1 cellular context compared by ENCODE assay signal in genomic region chr17:75904749-75905521, GRCh38.
A peak's percentile ranks its signal among the peaks of the same experiment; 100 is the strongest.
TF ChIP-seq lines count a peak whose summit lies in the region.

TSS of gene MRPL38 (minus strand) at chr17:75904884. CDS start at chr17:75904875, 9 bp downstream.

TF ChIP-seq in K562, 482 proteins besides CTCF, POLR2A, EP300 and RAD21 (continued from another document and continues in another):
- TF ChIP-seq ZNF280B (CRISPR knock-in tag; IDR thresholded peaks at IDR 0.05) (no peak), SRF (CRISPR knock-in tag; IDR thresholded peaks at IDR 0.05) (peak in 1 of 2 experiments; percentile 38; a peak in 1 of 4 replicates), GATAD2B (IDR thresholded peaks at IDR 0.05; ENCODE audit: borderline replicate concordance) (peak; percentile 75; the same call in 1 of the 2 replicates), KLF10 (CRISPR knock-in tag; IDR thresholded peaks at IDR 0.05) (no peak), NFIX (CRISPR knock-in tag; IDR thresholded peaks at IDR 0.05; ENCODE audit: low read depth) (no peak), SIN3B (IDR thresholded peaks at IDR 0.05; ENCODE audit: low read depth) (peak; percentile 84), ZFPM2 (CRISPR knock-in tag; IDR thresholded peaks at IDR 0.05) (no peak), DIDO1 (tag; IDR thresholded peaks at IDR 0.05; ENCODE audit: low read depth) (no peak), KDM5B (IDR thresholded peaks at IDR 0.05; ENCODE audit: insufficient replicate concordance, low read depth, low read length) (peak; percentile 79), HEY1 (CRISPR knock-in tag; IDR thresholded peaks at IDR 0.05; ENCODE audit: borderline replicate concordance) (no peak), GTF3C2 (IDR thresholded peaks at IDR 0.05; ENCODE audit: borderline replicate concordance, extremely low read depth, insufficient read length) (no peak), IRF2 (CRISPR knock-in tag; IDR thresholded peaks at IDR 0.05) (no peak), HES1 (IDR thresholded peaks at IDR 0.05; ENCODE audit: low read depth) (no peak), ESRRB (CRISPR knock-in tag; IDR thresholded peaks at IDR 0.05; ENCODE audit: borderline replicate concordance) (no peak), TRIM28 (IDR thresholded peaks at IDR 0.05) (no peak), XRCC4 (IDR thresholded peaks at IDR 0.05; ENCODE audit: extremely low read depth, insufficient read depth, insufficient read length) (no peak), BRD9 (IDR thresholded peaks at IDR 0.05; ENCODE audit: low read depth, partially characterized antibody) (peak; percentile 85), CTCFL (IDR thresholded peaks at IDR 0.05; ENCODE audit: borderline replicate concordance, insufficient read depth, low read depth, low read length, poor library complexity, severe bottlenecking) (peak; percentile 64), SNIP1 (IDR thresholded peaks at IDR 0.05; ENCODE audit: low read depth) (no peak), XRCC5 (IDR thresholded peaks at IDR 0.05; ENCODE audit: low read depth, low read length) (peak; percentile 82), FOXK1 (CRISPR knock-in tag; IDR thresholded peaks at IDR 0.05; ENCODE audit: borderline replicate concordance) (peak; percentile 65; the same call in 1 of the 2 replicates), NCOA6 (IDR thresholded peaks at IDR 0.05) (peak; percentile 81), ZFP1 (CRISPR knock-in tag; IDR thresholded peaks at IDR 0.05) (no peak), EZH2 (IDR thresholded peaks at IDR 0.05; ENCODE audit: borderline replicate concordance, low read depth, low read length) (no peak), MYBL2 (IDR thresholded peaks at IDR 0.05; ENCODE audit: low read depth) (no peak), MYBL2 (CRISPR knock-in tag; IDR thresholded peaks at IDR 0.05; ENCODE audit: borderline replicate concordance) (no peak), STAT5B (CRISPR knock-in tag; IDR thresholded peaks at IDR 0.05) (no peak), KLF6 (CRISPR knock-in tag; IDR thresholded peaks at IDR 0.05; ENCODE audit: borderline replicate concordance) (peak; percentile 24; the same call in 1 of the 2 replicates), ZC3H8 (IDR thresholded peaks at IDR 0.05) (no peak), MCM7 (IDR thresholded peaks at IDR 0.05) (no peak), ZNF583 (CRISPR knock-in tag; IDR thresholded peaks at IDR 0.05) (no peak), CXXC5 (CRISPR knock-in tag; IDR thresholded peaks at IDR 0.05) (peak; percentile 93), CBFA2T3 (IDR thresholded peaks at IDR 0.05) (peak; percentile 25; the same call in 1 of the 2 replicates), ARNT (IDR thresholded peaks at IDR 0.05) (no peak), MCM3 (IDR thresholded peaks at IDR 0.05) (no peak), ZNF263 (CRISPR knock-in tag; IDR thresholded peaks at IDR 0.05; ENCODE audit: borderline replicate concordance) (peak; percentile 49; the same call in 1 of the 2 replicates), ZNF699 (CRISPR knock-in tag; IDR thresholded peaks at IDR 0.05; ENCODE audit: insufficient replicate concordance) (no peak), RB1 (IDR thresholded peaks at IDR 0.05; ENCODE audit: low read depth) (peak; percentile 95), NFIC (IDR thresholded peaks at IDR 0.05) (peak; percentile 73), MYC (IDR thresholded peaks at IDR 0.05; ENCODE audit: low read depth, low read length) (peak; percentile 91), MYC (CRISPR knock-in tag; IDR thresholded peaks at IDR 0.05; ENCODE audit: borderline replicate concordance, low read depth) (no peak), ZNF57 (CRISPR knock-in tag; IDR thresholded peaks at IDR 0.05) (no peak), ZNF696 (CRISPR knock-in tag; conservative IDR thresholded peaks at IDR 0.05) (no peak), ZNF197 (CRISPR knock-in tag; IDR thresholded peaks at IDR 0.05; ENCODE audit: low read depth) (0 out of 2 replicates have a peak, but pooled peaks have one; percentile 26), CHD1 (IDR thresholded peaks at IDR 0.05; ENCODE audit: low read length) (no peak), KHSRP (IDR thresholded peaks at IDR 0.05) (no peak), NEUROD1 (IDR thresholded peaks at IDR 0.05; ENCODE audit: borderline replicate concordance, low read depth, low read length, partially characterized antibody) (peak; percentile 57), USF2 (CRISPR knock-in tag; IDR thresholded peaks at IDR 0.05) (no peak), POLR2AphosphoS2 (IDR thresholded peaks at IDR 0.05; ENCODE audit: low read length) (no peak), BRF2 (IDR thresholded peaks at IDR 0.05; ENCODE audit: borderline replicate concordance, insufficient read depth, insufficient read length) (no peak)
- TF ChIP-seq, protein P1, sequence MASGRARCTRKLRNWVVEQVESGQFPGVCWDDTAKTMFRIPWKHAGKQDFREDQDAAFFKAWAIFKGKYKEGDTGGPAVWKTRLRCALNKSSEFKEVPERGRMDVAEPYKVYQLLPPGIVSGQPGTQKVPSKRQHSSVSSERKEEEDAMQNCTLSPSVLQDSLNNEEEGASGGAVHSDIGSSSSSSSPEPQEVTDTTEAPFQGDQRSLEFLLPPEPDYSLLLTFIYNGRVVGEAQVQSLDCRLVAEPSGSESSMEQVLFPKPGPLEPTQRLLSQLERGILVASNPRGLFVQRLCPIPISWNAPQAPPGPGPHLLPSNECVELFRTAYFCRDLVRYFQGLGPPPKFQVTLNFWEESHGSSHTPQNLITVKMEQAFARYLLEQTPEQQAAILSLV (tag; IDR thresholded peaks at IDR 0.05): no peak
- TF ChIP-seq, protein P2, sequence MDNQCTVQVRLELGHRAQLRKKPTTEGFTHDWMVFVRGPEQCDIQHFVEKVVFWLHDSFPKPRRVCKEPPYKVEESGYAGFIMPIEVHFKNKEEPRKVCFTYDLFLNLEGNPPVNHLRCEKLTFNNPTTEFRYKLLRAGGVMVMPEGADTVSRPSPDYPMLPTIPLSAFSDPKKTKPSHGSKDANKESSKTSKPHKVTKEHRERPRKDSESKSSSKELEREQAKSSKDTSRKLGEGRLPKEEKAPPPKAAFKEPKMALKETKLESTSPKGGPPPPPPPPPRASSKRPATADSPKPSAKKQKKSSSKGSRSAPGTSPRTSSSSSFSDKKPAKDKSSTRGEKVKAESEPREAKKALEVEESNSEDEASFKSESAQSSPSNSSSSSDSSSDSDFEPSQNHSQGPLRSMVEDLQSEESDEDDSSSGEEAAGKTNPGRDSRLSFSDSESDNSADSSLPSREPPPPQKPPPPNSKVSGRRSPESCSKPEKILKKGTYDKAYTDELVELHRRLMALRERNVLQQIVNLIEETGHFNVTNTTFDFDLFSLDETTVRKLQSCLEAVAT (IDR thresholded peaks at IDR 0.05): peak in 1 of 2 experiments; percentile 61; a peak in 1 of 4 replicates
- TF ChIP-seq, protein P3, sequence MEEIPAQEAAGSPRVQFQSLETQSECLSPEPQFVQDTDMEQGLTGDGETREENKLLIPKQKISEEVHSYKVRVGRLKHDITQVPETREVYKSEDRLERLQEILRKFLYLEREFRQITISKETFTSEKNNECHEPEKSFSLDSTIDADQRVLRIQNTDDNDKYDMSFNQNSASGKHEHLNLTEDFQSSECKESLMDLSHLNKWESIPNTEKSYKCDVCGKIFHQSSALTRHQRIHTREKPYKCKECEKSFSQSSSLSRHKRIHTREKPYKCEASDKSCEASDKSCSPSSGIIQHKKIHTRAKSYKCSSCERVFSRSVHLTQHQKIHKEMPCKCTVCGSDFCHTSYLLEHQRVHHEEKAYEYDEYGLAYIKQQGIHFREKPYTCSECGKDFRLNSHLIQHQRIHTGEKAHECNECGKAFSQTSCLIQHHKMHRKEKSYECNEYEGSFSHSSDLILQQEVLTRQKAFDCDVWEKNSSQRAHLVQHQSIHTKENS (CRISPR knock-in tag; IDR thresholded peaks at IDR 0.05): no peak
- TF ChIP-seq, protein P4, sequence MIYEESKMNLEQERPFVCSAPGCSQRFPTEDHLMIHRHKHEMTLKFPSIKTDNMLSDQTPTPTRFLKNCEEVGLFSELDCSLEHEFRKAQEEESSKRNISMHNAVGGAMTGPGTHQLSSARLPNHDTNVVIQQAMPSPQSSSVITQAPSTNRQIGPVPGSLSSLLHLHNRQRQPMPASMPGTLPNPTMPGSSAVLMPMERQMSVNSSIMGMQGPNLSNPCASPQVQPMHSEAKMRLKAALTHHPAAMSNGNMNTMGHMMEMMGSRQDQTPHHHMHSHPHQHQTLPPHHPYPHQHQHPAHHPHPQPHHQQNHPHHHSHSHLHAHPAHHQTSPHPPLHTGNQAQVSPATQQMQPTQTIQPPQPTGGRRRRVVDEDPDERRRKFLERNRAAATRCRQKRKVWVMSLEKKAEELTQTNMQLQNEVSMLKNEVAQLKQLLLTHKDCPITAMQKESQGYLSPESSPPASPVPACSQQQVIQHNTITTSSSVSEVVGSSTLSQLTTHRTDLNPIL (CRISPR knock-in tag; IDR thresholded peaks at IDR 0.05): no peak
- TF ChIP-seq, protein P5, sequence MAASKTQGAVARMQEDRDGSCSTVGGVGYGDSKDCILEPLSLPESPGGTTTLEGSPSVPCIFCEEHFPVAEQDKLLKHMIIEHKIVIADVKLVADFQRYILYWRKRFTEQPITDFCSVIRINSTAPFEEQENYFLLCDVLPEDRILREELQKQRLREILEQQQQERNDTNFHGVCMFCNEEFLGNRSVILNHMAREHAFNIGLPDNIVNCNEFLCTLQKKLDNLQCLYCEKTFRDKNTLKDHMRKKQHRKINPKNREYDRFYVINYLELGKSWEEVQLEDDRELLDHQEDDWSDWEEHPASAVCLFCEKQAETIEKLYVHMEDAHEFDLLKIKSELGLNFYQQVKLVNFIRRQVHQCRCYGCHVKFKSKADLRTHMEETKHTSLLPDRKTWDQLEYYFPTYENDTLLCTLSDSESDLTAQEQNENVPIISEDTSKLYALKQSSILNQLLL (CRISPR knock-in tag; IDR thresholded peaks at IDR 0.05; ENCODE audit: borderline replicate concordance): no peak
